8 cellular contexts compared by ENCODE assay signal in genomic region chr6:12957321-12958051, GRCh38.
A peak's percentile ranks its signal among the peaks of the same experiment; 100 is the strongest.
DNase-seq lines count a peak whose midpoint lies in the region; ATAC-seq and TF ChIP-seq lines count a peak whose summit lies in the region.

No MANE protein-coding gene starts in this region.

- H3K27me3 ChIP-seq in GM06990 (replicated peaks; ENCODE audit: control insufficient read depth, insufficient read depth, low read length), result no peaks in the 10 kb centered on the region
- peaks cover 6% of the 10 kb centered on the region for H3K27me3 ChIP-seq in mucosa of stomach (ENCODE audit: control insufficient read depth, insufficient read depth, low read length)
- no peaks in the 10 kb centered on the region for H3K27me3 ChIP-seq in thyroid gland

- no peak for ATAC-seq in HG03460 (IDR thresholded peaks at IDR 0.05; ENCODE audit: unreplicated experiment)

- WGBS in thyroid gland, 2 donors, result 0 to 1% methylated on average over 14 to 21 of the region's 24 CpGs

- TF ChIP-seq POLR2A in thyroid gland (IDR thresholded peaks at IDR 0.05), result peak in 1 of 2 donors; percentile 10

- no peaks in the 10 kb centered on the region for H3K36me3 ChIP-seq in GM06990 (ENCODE audit: control insufficient read depth, insufficient read depth, low read length)
- no peaks in the 10 kb centered on the region for H3K36me3 ChIP-seq in mucosa of stomach (ENCODE audit: control insufficient read depth, insufficient read depth, low read length)
- no peaks in the 10 kb centered on the region for H3K36me3 ChIP-seq in thyroid gland

- intact Hi-C loops in thyroid gland (cut with DNase I), result no loop called here

- H3K9ac ChIP-seq in mucosa of stomach (ENCODE audit: low read length), result peak overlapping the region; percentile 75

- DNase-seq in GM06990 (ENCODE audit: extremely low read depth, insufficient read length) (no peak), NCI-H2029 treated with DMSO at 0.1 percent for 48 hours (lab: John Stamatoyannopoulos, UW) (peak; percentile 63), fibroblast of pulmonary artery (ENCODE audit: low read depth) (peak; percentile 78), thyroid gland (peak; percentile 88 to 92), NCI-H1930 (lab: John Stamatoyannopoulos, UW) (no peak)
- peak; percentile 1 for DNase-seq in activated effector memory CD4-positive, alpha-beta T cell treated with Interleukin-2 at 50 U/mL for 16 hours

- TF ChIP-seq CTCF in GM06990 (IDR thresholded peaks at IDR 0.05; ENCODE audit: insufficient read depth, low read length, poor library complexity, severe bottlenecking) (no peak), fibroblast of pulmonary artery (IDR thresholded peaks at IDR 0.05; ENCODE audit: low read length, missing control alignments) (no peak), thyroid gland (IDR thresholded peaks at IDR 0.05) (peak in 1 of 6 experiments; percentile 29)

- H3K4me3 ChIP-seq in GM06990 (replicated peaks; ENCODE audit: low read depth, low read length), result peak overlapping the region; percentile 53
- peak overlapping the region; percentile 82 for H3K4me3 ChIP-seq in fibroblast of pulmonary artery (replicated peaks; ENCODE audit: low read depth, low read length)
- H3K4me3 ChIP-seq in mucosa of stomach (ENCODE audit: low read length), result peak overlapping the region; percentile 83
- peak overlapping the region in 2 of 3 donors; percentile 29 to 54 for H3K4me3 ChIP-seq in thyroid gland (replicated peaks in 1 of 3)

- H3K9me3 ChIP-seq in mucosa of stomach (ENCODE audit: control insufficient read depth, low read length), result no peaks in the 10 kb centered on the region
- no peaks in the 10 kb centered on the region for H3K9me3 ChIP-seq in thyroid gland

- peak overlapping the region; percentile 29 to 73 (median 42) for H3K27ac ChIP-seq in thyroid gland

- H3K4me1 ChIP-seq in mucosa of stomach (ENCODE audit: control insufficient read depth, insufficient read depth, low read length) (no peaks in the 10 kb centered on the region), thyroid gland (peaks cover 5 to 11% of the 10 kb centered on the region in 2 donors)

Comparison
In these comparisons a context has a peak if more than half of its experiments do, and no peak if none do; other contexts are left out.
1. DNase-seq: peak in NCI-H2029 treated with DMSO at 0.1 percent for 48 hours (single experiment), activated effector memory CD4-positive, alpha-beta T cell treated with Interleukin-2 at 50 U/mL for 16 hours (single experiment), fibroblast of pulmonary artery (single experiment) and thyroid gland (2 of 2); none in GM06990 (single experiment) and NCI-H1930 (0 of 2).
2. Peak in every context shown above with its lines, with median percentiles within 50 percentile points of each other: H3K4me3 ChIP-seq.